In genomic region chr6:166145751-166146150, GRCh38 we compare ENCODE assay signal across 25 cellular contexts. TPM values are rescaled to one million over a fixed set of nuclear protein-coding genes. Genes with fewer than 3 reads are reported as not detected.
A peak's percentile ranks its signal among the peaks of the same experiment; 100 is the strongest.
DNase-seq lines count a peak whose midpoint lies in the region; TF ChIP-seq lines count a peak whose summit lies in the region.
"Had no signal": no experiment of that assay in that cellular context is flagged by ENCODE, and none has a peak within 500 bp of the region (broad histone marks: within the 10 kb centered on the region; RNA-seq: fewer than 3 reads in every experiment).

No MANE protein-coding gene starts in this region.

- intact Hi-C loops in mammary epithelial cell (cut with micrococcal nuclease), result no loop called here

- no peaks in the 10 kb centered on the region for H3K79me2 ChIP-seq in mammary epithelial cell (ENCODE audit: insufficient read depth, low read length)

- H3K36me3 Mint-ChIP-seq in immature natural killer cell, result no peaks in the 10 kb centered on the region

- peaks cover 4% of the 10 kb centered on the region for H3K9me3 ChIP-seq in mammary epithelial cell (replicated peaks; ENCODE audit: insufficient read depth, low read length)
- H3K9me3 ChIP-seq: HAP-1 had no signal

- DNase-seq in AG10803 (ENCODE audit: low read depth), result peak; percentile 2
- peak; percentile 88 for DNase-seq in HT1080 (ENCODE audit: low read depth)
- DNase-seq in mammary epithelial cell, result peak; percentile 8
- peak; percentile 49 for DNase-seq in iris pigment epithelial cell (ENCODE audit: low read depth)
- DNase-seq in islet precursor cell, result no peak
- DNase-seq in immature natural killer cell, result no peak
- DNase-seq in activated naive CD4-positive, alpha-beta T cell treated with Interleukin-2 at 50 U/mL for 16 hours, result no peak
- DNase-seq: AML-193; CD4-positive, alpha-beta T cell; DMS53; HFFc6; KBM-7; NCI-H1092; NCI-H1417 treated with DMSO at 0.1 percent for 48 hours; NCI-H1694 treated with DMSO at 0.1 percent for 48 hours; NCI-H2081 treated with DMSO at 0.1 percent for 48 hours; NCI-H2171; NCI-H226; NCI-H510A; NCI-H69 had no signal

- 55% methylated on average over 5 of the region's 5 CpGs for WGBS in mammary epithelial cell (ENCODE audit: low coverage, missing lambda C conversion rate)

- CTCF ChIA-PET in mammary epithelial cell (lab: Charles Lee; ENCODE audit: low non-redundant PET), result no interaction called here

- no peaks in the 10 kb centered on the region for H3K4me1 Mint-ChIP-seq in immature natural killer cell

- H3K27ac Mint-ChIP-seq in immature natural killer cell, result no peak overlapping the region
- H3K27ac Mint-ChIP-seq: CD4-positive, alpha-beta T cell; GM23338; HFFc6 had no signal

- no peak overlapping the region for H3K27ac ChIP-seq in mammary epithelial cell (ENCODE audit: insufficient read depth, low read depth, low read length)
- H3K27ac ChIP-seq: BLaER1 treated with 17β-estradiol and CSF1 and Interleukin-3, amounts not matched to agents 10 nM and 100 nM had no signal

- in situ Hi-C loops in mammary epithelial cell (cut with MboI; ENCODE audit: low sequenced_read_pairs in 2 of 2), result no loop called here

- H3K4me3 ChIP-seq in AG10803 (ENCODE audit: low read length) (no peak overlapping the region), mammary epithelial cell (replicated peaks in 1 of 3; ENCODE audit: insufficient read depth in 1 of 3, low read depth in 2 of 3, low read length in 3 of 3) (no peak overlapping the region)
- H3K4me3 ChIP-seq: BLaER1 treated with 17β-estradiol and CSF1 and Interleukin-3, amounts not matched to agents 10 nM and 100 nM; GM23338; HAP-1 had no signal

- no peaks in the 10 kb centered on the region for H3K27me3 ChIP-seq in mammary epithelial cell (ENCODE audit: insufficient read depth, low read length)
- H3K27me3 ChIP-seq: BLaER1 treated with 17β-estradiol and CSF1 and Interleukin-3, amounts not matched to agents 10 nM and 100 nM had no signal

- H2AFZ ChIP-seq in mammary epithelial cell (ENCODE audit: low read depth, low read length), result no peak overlapping the region
- H2AFZ ChIP-seq: GM23338 had no signal

- H4K20me1 ChIP-seq in mammary epithelial cell (ENCODE audit: insufficient read depth, low read length), result no peaks in the 10 kb centered on the region
- H4K20me1 ChIP-seq: BLaER1 treated with 17β-estradiol and CSF1 and Interleukin-3, amounts not matched to agents 10 nM and 100 nM had no signal

- dilution Hi-C loops in mammary epithelial cell (cut with HindIII; ENCODE audit: low sequenced_read_pairs), result no loop called here

- H3K36me3 ChIP-seq in mammary epithelial cell (ENCODE audit: insufficient read depth, low read length), result no peaks in the 10 kb centered on the region
- H3K36me3 ChIP-seq: BLaER1 treated with 17β-estradiol and CSF1 and Interleukin-3, amounts not matched to agents 10 nM and 100 nM; HAP-1 had no signal

- BruUV-seq in mammary epithelial cell (replicated peaks; lab: Mats Ljungman, UMichigan), result no TSS peak

- H3K4me3 Mint-ChIP-seq in immature natural killer cell, result no peak overlapping the region
- H3K4me3 Mint-ChIP-seq: CD4-positive, alpha-beta T cell; GM23338; HFFc6 had no signal

- no peaks in the 10 kb centered on the region for H3K4me1 ChIP-seq in mammary epithelial cell (ENCODE audit: insufficient read depth, low read length)
- H3K4me1 ChIP-seq: BLaER1 treated with 17β-estradiol and CSF1 and Interleukin-3, amounts not matched to agents 10 nM and 100 nM; HAP-1 had no signal

- H3K9ac ChIP-seq in mammary epithelial cell (ENCODE audit: insufficient read depth, low read length), result no peak overlapping the region
- H3K9ac ChIP-seq: BLaER1 treated with 17β-estradiol and CSF1 and Interleukin-3, amounts not matched to agents 10 nM and 100 nM had no signal

- peaks cover 0 to 7% (median 1%) of the 10 kb centered on the region in 3 donors for H3K27me3 Mint-ChIP-seq in immature natural killer cell (ENCODE audit: low read depth in 3 of 3)

- no peak overlapping the region for H3K4me2 ChIP-seq in mammary epithelial cell (ENCODE audit: insufficient read depth, low read depth, low read length)
- H3K4me2 ChIP-seq: BLaER1 treated with 17β-estradiol and CSF1 and Interleukin-3, amounts not matched to agents 10 nM and 100 nM; GM23338 had no signal

- peaks cover 0 to 5% (median 2%) of the 10 kb centered on the region in 6 donors for H3K9me3 Mint-ChIP-seq in immature natural killer cell
- H3K9me3 Mint-ChIP-seq: CD4-positive, alpha-beta T cell had no signal

- TF ChIP-seq CTCF in AG10803 (conservative IDR thresholded peaks at IDR 0.05; ENCODE audit: low read length) (no peak), mammary epithelial cell (conservative IDR thresholded peaks at IDR 0.05 in 1 of 2, IDR thresholded peaks at IDR 0.05 in 1 of 2; ENCODE audit: extremely low read depth in 1 of 2, insufficient read depth in 1 of 2, low read depth in 1 of 2, low read length in 2 of 2) (no peak)

RNA-seq across cellular contexts. Expression of gene TBXT, which starts 21.9 kb away (rescaled TPM):
- not detected in 2 replicates for total RNA-seq in HT1080 (2014; rRNA removed; shearing (Covaris generic))
- polyA plus RNA-seq in HT1080 (2015; cell fraction: cytosol; rRNA removed), result not detected in 2 replicates
- not detected in 2 replicates for polyA plus RNA-seq in HT1080 (2015; cell fraction: nucleus; rRNA removed)
- total RNA-seq in mammary epithelial cell, result not detected
- not detected for polyA plus RNA-seq in mammary epithelial cell
- polyA minus RNA-seq in mammary epithelial cell, result not detected
- under 1 TPM in 1 of 3 donors, not detected in 2; 0.26 TPM for polyA plus RNA-seq in immature natural killer cell
- total RNA-seq: CD4-positive, alpha-beta T cell; Daoy; GM23338; HFFc6 had no signal
- polyA plus RNA-seq: AG04450 had no signal

Comparison
In these comparisons a context has a peak if more than half of its experiments do, and no peak if none do; other contexts are left out.
1. DNase-seq: peak in AG10803 (single experiment), HT1080 (single experiment), mammary epithelial cell (single experiment) and iris pigment epithelial cell (single experiment); none in islet precursor cell (single experiment), immature natural killer cell (0 of 3) and activated naive CD4-positive, alpha-beta T cell treated with Interleukin-2 at 50 U/mL for 16 hours (single experiment).